In the genomic region with DNA sequence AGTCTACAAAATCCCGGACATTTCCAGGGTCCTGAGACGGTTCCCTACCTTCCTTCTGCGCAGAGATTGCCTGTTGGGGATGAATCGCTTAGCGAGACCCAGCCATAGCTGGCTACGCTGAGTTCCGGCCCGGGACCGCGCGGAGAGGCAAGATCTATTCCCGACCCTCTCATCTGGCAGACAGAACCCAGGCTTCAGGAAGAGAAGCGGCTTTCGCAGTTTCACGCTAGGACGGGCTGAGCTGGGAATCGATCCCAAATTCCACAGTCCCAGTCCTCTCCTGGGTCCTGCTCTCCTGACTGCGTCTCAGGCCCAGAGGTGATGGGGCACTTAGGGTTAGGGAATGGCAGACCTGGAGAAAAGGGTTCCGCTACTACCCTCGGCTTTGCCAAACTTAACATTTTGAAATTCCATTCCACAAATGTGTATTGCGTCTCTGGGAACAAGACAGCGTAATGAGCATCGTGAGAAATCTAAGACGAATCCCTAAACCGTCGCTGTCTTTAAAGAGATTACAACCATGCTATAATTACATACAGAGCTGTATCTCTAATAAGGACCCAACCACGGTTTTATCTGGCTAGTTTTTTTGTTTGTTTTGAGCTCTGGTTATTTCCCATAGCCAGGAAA, we compare ENCODE assay signal across 8 cellular contexts. TPM values are rescaled to one million over a fixed set of nuclear protein-coding genes. Genes with fewer than 3 reads are reported as not detected.
DNase-seq lines count a peak whose midpoint lies in the region; ATAC-seq and TF ChIP-seq lines count a peak whose summit lies in the region.

No MANE protein-coding gene starts in this region.

- WGBS in psoas muscle, 3 donors: 1 to 2% (median 2%) methylated on average over 27 of the region's 27 CpGs

- H3K36me3 ChIP-seq in adipocyte (ENCODE audit: control insufficient read depth, insufficient read depth, low read length, severe bottlenecking): peaks cover 23% of the 10 kb centered on the region
- peaks cover 0 to 33% of the 10 kb centered on the region in 2 donors for H3K36me3 ChIP-seq in psoas muscle (ENCODE audit: insufficient read depth in 1 of 2, low read depth in 1 of 2)

- ATAC-seq in psoas muscle: peak in 3 of 4 donors; percentile 16 to 44 (median 17)
- no peak for ATAC-seq in HG02798 (IDR thresholded peaks at IDR 0.05; ENCODE audit: poor library complexity, unreplicated experiment)

- no peaks in the 10 kb centered on the region for H3K9me3 ChIP-seq in adipocyte (ENCODE audit: control insufficient read depth, low read length)
- H3K9me3 ChIP-seq in psoas muscle: no peaks in the 10 kb centered on the region

- DNase-seq in HEK293T (ENCODE audit: extremely low spot score) (peak; percentile 35), adipocyte (ENCODE audit: low read depth) (peak; percentile 58), hepatic stellate cell (ENCODE audit: low spot score) (peak; percentile 25), psoas muscle (peak; percentile 21 to 56), GM10248 (ENCODE audit: extremely low spot score) (no peak), GF-D8 (lab: John Stamatoyannopoulos, UW) (no peak), HuH-7 (ENCODE audit: low spot score) (no peak)

- peak overlapping the region; percentile 88 for H3K27ac ChIP-seq in psoas muscle

- H3K27me3 ChIP-seq in adipocyte (replicated peaks; ENCODE audit: control insufficient read depth, insufficient read depth, low read length) (no peaks in the 10 kb centered on the region), psoas muscle (ENCODE audit: insufficient read depth in 3 of 3, low read length in 2 of 3) (no peaks in the 10 kb centered on the region)

- intact Hi-C loops in psoas muscle (cut with DNase I): loop anchor here in 1 of 2 donors (10.0 kb wide), 1 partner anchor 1403 kb away; the partner anchor contains the start of genes EFCAB11 and TDP1

- POLR2A ChIA-PET in HEK293T (lab: Yijun Ruan, JAX) (interaction anchor here (0.8 to 1.3 kb wide), 2 partner anchors 11 to 16 kb away, joined by 3 to 4 read pairs; partner anchors contain the start of gene ZC3H14), GM10248 (lab: Yijun Ruan, JAX) (no interaction called here)

- no peak for TF ChIP-seq CTCF in psoas muscle (IDR thresholded peaks at IDR 0.05)
- no peak for TF ChIP-seq CTCF in GM10248 (IDR thresholded peaks at IDR 0.05; ENCODE audit: control extremely low read depth, extremely low read depth, low read depth, missing control alignments)

- H3K4me3 ChIP-seq in adipocyte (ENCODE audit: low read length) (peak overlapping the region; percentile 86), psoas muscle (peak overlapping the region; percentile 91)

- CTCF ChIA-PET in HEK293T (lab: Yijun Ruan, JAX) (interaction anchor here (0.6 kb wide), 2 partner anchors 109 to 555 kb away, joined by 5 to 6 read pairs; no protein-coding TSS in a partner anchor), GM10248 (lab: Yijun Ruan, JAX) (interaction anchor here (1.6 kb wide), 1 partner anchor 12 kb away, joined by 4 read pairs; no protein-coding TSS in a partner anchor)

- peak overlapping the region; percentile 90 for H3K9ac ChIP-seq in adipocyte (ENCODE audit: low read length)

- peaks cover 28% of the 10 kb centered on the region for H3K4me1 ChIP-seq in adipocyte (ENCODE audit: control insufficient read depth, insufficient read depth, low read length)
- peaks cover 40% of the 10 kb centered on the region for H3K4me1 ChIP-seq in psoas muscle

TF ChIP-seq in HEK293T, 16 proteins besides CTCF, POLR2A, EP300 and RAD21:
- no peak for TF ChIP-seq LEF1 (IDR thresholded peaks at IDR 0.05; ENCODE audit: borderline replicate concordance)
- no peak for TF ChIP-seq NFRKB (IDR thresholded peaks at IDR 0.05)
- no peak for TF ChIP-seq BHLHE40 (IDR thresholded peaks at IDR 0.05; ENCODE audit: borderline replicate concordance)
- no peak for TF ChIP-seq TARDBP (IDR thresholded peaks at IDR 0.05)
- TF ChIP-seq CTBP1 (IDR thresholded peaks at IDR 0.05; ENCODE audit: borderline replicate concordance): no peak
- no peak for TF ChIP-seq ZNF384 (IDR thresholded peaks at IDR 0.05)
- TF ChIP-seq FOXK2 (IDR thresholded peaks at IDR 0.05): no peak
- TF ChIP-seq HDGF (IDR thresholded peaks at IDR 0.05; ENCODE audit: borderline replicate concordance): no peak
- no peak for TF ChIP-seq L3MBTL2 (conservative IDR thresholded peaks at IDR 0.05)
- TF ChIP-seq ARNT (IDR thresholded peaks at IDR 0.05): no peak
- TF ChIP-seq, protein P1, sequence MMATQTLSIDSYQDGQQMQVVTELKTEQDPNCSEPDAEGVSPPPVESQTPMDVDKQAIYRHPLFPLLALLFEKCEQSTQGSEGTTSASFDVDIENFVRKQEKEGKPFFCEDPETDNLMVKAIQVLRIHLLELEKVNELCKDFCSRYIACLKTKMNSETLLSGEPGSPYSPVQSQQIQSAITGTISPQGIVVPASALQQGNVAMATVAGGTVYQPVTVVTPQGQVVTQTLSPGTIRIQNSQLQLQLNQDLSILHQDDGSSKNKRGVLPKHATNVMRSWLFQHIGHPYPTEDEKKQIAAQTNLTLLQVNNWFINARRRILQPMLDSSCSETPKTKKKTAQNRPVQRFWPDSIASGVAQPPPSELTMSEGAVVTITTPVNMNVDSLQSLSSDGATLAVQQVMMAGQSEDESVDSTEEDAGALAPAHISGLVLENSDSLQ (IDR thresholded peaks at IDR 0.05): no peak
- TF ChIP-seq FOXM1 (IDR thresholded peaks at IDR 0.05; ENCODE audit: borderline replicate concordance): no peak
- TF ChIP-seq SUZ12 (IDR thresholded peaks at IDR 0.05): no peak
- TF ChIP-seq ELF4 (IDR thresholded peaks at IDR 0.05): no peak

RNA-seq across cellular contexts. Expression of gene PTPN21, which starts 2.8 kb away (rescaled TPM):
- 10 to 100 TPM; 14.8 to 27.3 (median 18.5) TPM for total RNA-seq in psoas muscle
- polyA plus RNA-seq in psoas muscle: 10 to 100 TPM in 1 of 3 donors, 1 to 10 TPM in 2; 4.7 to 10.7 (median 6.6) TPM

RNA-seq across cellular contexts. Expression of gene ZC3H14, which starts 10.8 kb away (rescaled TPM):
- 10 to 100 TPM; 34.0 to 38.8 (median 37.9) TPM for total RNA-seq in psoas muscle
- 10 to 100 TPM; 28.5 to 45.0 (median 36.0) TPM for polyA plus RNA-seq in psoas muscle

Comparison
In these comparisons a context has a peak if more than half of its experiments do, and no peak if none do; other contexts are left out.
1. DNase-seq: peak in HEK293T (single experiment), adipocyte (single experiment), hepatic stellate cell (single experiment) and psoas muscle (2 of 2); none in GM10248 (single experiment), GF-D8 (single experiment) and HuH-7 (single experiment).